8 cellular contexts compared by ENCODE assay signal in the genomic region with DNA sequence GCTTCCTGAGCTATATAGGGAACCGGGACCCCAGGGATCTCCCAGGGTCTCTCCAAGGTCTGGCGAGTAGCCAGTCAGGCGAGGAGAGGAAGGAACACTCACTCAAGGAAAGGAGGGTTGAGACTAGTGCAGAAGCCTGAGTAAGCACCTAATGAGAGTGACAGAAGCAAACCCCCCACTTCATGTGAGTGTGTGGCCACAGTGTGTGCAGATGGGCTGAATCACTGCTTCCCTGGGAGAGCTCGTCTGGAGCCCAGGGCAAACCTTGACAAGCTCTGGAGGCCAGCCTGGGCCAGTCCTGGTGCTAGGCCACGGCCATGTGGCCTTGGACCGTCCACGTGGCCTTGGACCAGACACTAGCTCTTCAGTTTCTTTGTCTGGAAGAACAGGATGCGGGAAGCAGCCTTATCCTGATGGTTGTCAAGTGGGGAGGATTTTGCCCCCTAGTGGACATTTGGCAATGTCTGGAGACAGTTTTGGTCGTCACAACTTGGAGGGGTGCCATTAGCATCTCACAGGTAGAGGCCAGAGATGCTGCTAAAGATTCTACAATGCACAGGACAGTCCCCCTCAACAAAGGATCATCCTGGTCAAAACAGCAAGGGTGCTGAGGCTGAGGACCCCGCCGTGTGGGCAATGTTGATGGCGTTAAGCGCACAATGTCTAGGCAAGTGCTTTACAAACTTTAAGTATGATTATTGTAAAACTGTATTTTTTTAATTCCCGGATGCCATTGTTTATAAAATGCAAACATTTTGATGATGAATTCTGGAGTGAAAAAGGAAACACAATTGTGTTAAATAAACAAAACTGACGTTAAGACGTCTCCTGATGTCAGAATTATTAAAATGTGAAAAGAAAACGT. TPM values are rescaled to one million over a fixed set of nuclear protein-coding genes. Genes with fewer than 3 reads are reported as not detected.
A peak's percentile ranks its signal among the peaks of the same experiment; 100 is the strongest.
DNase-seq lines count a peak whose midpoint lies in the region; ATAC-seq and TF ChIP-seq lines count a peak whose summit lies in the region.

No MANE protein-coding gene starts in this region.

- no peak overlapping the region for H3K9ac ChIP-seq in neural progenitor cell

- no peaks in the 10 kb centered on the region for H3K79me2 ChIP-seq in neural progenitor cell (ENCODE audit: low read depth)

- TF ChIP-seq CTCF in AG04450 (IDR thresholded peaks at IDR 0.05; ENCODE audit: low read depth, low read length) (peak; percentile 72), GM12872 (IDR thresholded peaks at IDR 0.05; ENCODE audit: insufficient read depth, low read depth, low read length) (peak; percentile 88), activated B cell treated with CpG ODN at 0.5 μM for 24 hours (IDR thresholded peaks at IDR 0.05) (no peak), neural progenitor cell (IDR thresholded peaks at IDR 0.05) (peak; percentile 75)

- CTCF ChIA-PET in AG04450 (lab: Charles Lee): interaction anchor here (0.5 to 1.8 kb wide), 29 partner anchors 10 to 664 kb away, joined by 3 to 15 read pairs (median 4); no protein-coding TSS in a partner anchor
- CTCF ChIA-PET in activated B cell treated with CpG ODN at 0.5 μM for 24 hours (lab: Charles Lee): interaction anchor here (0.6 to 4.6 kb wide), 15 partner anchors 10 to 119 kb away, joined by 3 to 17 read pairs (median 4); partner anchors contain the start of gene CTSH

- H3K4me2 ChIP-seq in neural progenitor cell: no peak overlapping the region

- no peaks in the 10 kb centered on the region for H3K4me1 ChIP-seq in neural progenitor cell

- ATAC-seq in activated B cell treated with CpG ODN at 0.5 μM for 24 hours (ENCODE audit: low read depth) (no peak), HG02870 (IDR thresholded peaks at IDR 0.05; ENCODE audit: unreplicated experiment) (no peak), HG02981 (IDR thresholded peaks at IDR 0.05; ENCODE audit: unreplicated experiment) (no peak)

- DNase-seq in AG04450 (ENCODE audit: low read depth, low spot score) (peak; percentile 37), NCI-H1930 (lab: John Stamatoyannopoulos, UW) (peak; percentile 3 to 27), activated B cell treated with CpG ODN at 0.5 μM for 24 hours (no peak), fibroblast of peridontal ligament (ENCODE audit: extremely low read depth) (peak; percentile 65), neural progenitor cell (ENCODE audit: low spot score) (peak; percentile 80)

- H3K36me3 ChIP-seq in neural progenitor cell: no peaks in the 10 kb centered on the region

- peaks cover 45% of the 10 kb centered on the region for H3K4me1 Mint-ChIP-seq in activated B cell treated with CpG ODN at 0.5 μM for 24 hours
- peaks cover 11% of the 10 kb centered on the region for H3K4me1 Mint-ChIP-seq in neural progenitor cell

- peak overlapping the region; percentile 77 for H3K4me3 Mint-ChIP-seq in activated B cell treated with CpG ODN at 0.5 μM for 24 hours
- no peak overlapping the region for H3K4me3 Mint-ChIP-seq in neural progenitor cell

- H3K9me3 ChIP-seq in AG04450 (ENCODE audit: control insufficient read depth, insufficient read depth, low read length): no peaks in the 10 kb centered on the region
- H3K9me3 ChIP-seq in neural progenitor cell (ENCODE audit: low read depth): no peaks in the 10 kb centered on the region

- intact Hi-C loops in activated B cell treated with CpG ODN at 0.5 μM for 24 hours (cut with micrococcal nuclease): loop anchor here (1.0 to 2.0 kb wide), 2 partner anchors 45 to 70 kb away; no protein-coding TSS in a partner anchor

- no peak overlapping the region for H2AFZ ChIP-seq in neural progenitor cell (replicated peaks)

- POLR2A ChIA-PET in AG04450 (lab: Yijun Ruan, JAX): no interaction called here
- POLR2A ChIA-PET in activated B cell treated with CpG ODN at 0.5 μM for 24 hours (lab: Charles Lee): interaction anchor here (0.5 to 6.3 kb wide), 11 partner anchors 21 to 106 kb away, joined by 3 to 42 read pairs (median 4); partner anchors contain the start of gene CTSH

- H3K27me3 Mint-ChIP-seq in activated B cell treated with CpG ODN at 0.5 μM for 24 hours (no peaks in the 10 kb centered on the region), neural progenitor cell (ENCODE audit: insufficient read depth, low read depth) (peaks cover 12% of the 10 kb centered on the region)

- H3K9me3 Mint-ChIP-seq in activated B cell treated with CpG ODN at 0.5 μM for 24 hours: no peaks in the 10 kb centered on the region
- no peaks in the 10 kb centered on the region for H3K9me3 Mint-ChIP-seq in neural progenitor cell

- no peak overlapping the region for H3K27ac ChIP-seq in AG04450 (ENCODE audit: low read depth, low read length)
- H3K27ac ChIP-seq in neural progenitor cell: no peak overlapping the region

- no peaks in the 10 kb centered on the region for H4K20me1 ChIP-seq in neural progenitor cell (ENCODE audit: low read depth)

- no peaks in the 10 kb centered on the region for H3F3A ChIP-seq in neural progenitor cell (ENCODE audit: low read depth)

- no peaks in the 10 kb centered on the region for H3K36me3 Mint-ChIP-seq in activated B cell treated with CpG ODN at 0.5 μM for 24 hours (ENCODE audit: low read depth)
- H3K36me3 Mint-ChIP-seq in neural progenitor cell: no peaks in the 10 kb centered on the region

- H3K4me3 ChIP-seq in AG04450 (ENCODE audit: low read depth, low read length): no peak overlapping the region
- H3K4me3 ChIP-seq in neural progenitor cell: no peak overlapping the region

- H3K27me3 ChIP-seq in AG04450 (ENCODE audit: control insufficient read depth, insufficient read depth, low read length) (no peaks in the 10 kb centered on the region), neural progenitor cell (no peaks in the 10 kb centered on the region)

- peak overlapping the region; percentile 91 for H3K27ac Mint-ChIP-seq in activated B cell treated with CpG ODN at 0.5 μM for 24 hours
- H3K27ac Mint-ChIP-seq in neural progenitor cell: peak overlapping the region; percentile 76

RNA-seq across cellular contexts. Expression of gene CTSH, which starts 34.8 kb away (rescaled TPM):
- polyA plus RNA-seq in AG04450 (2011; rRNA removed): 4.8 and 5.6 TPM in 2 replicates
- 2.0 and 2.9 TPM in 2 replicates for polyA minus RNA-seq in AG04450 (2011; rRNA and poly(A)+ RNA removed)
- total RNA-seq in activated B cell treated with CpG ODN at 0.5 μM for 24 hours: 721 and 762 TPM in 2 replicates
- 3.5 and 9.0 TPM in 2 replicates for total RNA-seq in neural progenitor cell (ENCODE audit: low replicate concordance)

Comparison
In these comparisons a context has a peak if more than half of its experiments do, and no peak if none do; other contexts are left out.
1. RNA of gene CTSH, which starts 34.8 kb away (total RNA-seq): 721 to 762 TPM in activated B cell treated with CpG ODN at 0.5 μM for 24 hours; 3.5 to 9.0 TPM in neural progenitor cell; every median in the first group is over 10 times any median in the second.